8 cellular contexts compared by ENCODE assay signal in genomic region chr11:65890324-65891179, GRCh38. TPM values are rescaled to one million over a fixed set of nuclear protein-coding genes. Genes with fewer than 3 reads are reported as not detected.
DNase-seq lines count a peak whose midpoint lies in the region; ATAC-seq and TF ChIP-seq lines count a peak whose summit lies in the region.

Gene CCDC85B, plus strand, starts transcription at chr11:65890673. Its CDS starts 111 bp downstream, at chr11:65890784.

- peaks cover 52% of the 10 kb centered on the region for H3K4me1 Mint-ChIP-seq in chondrocyte (ENCODE audit: low read depth)

- peaks cover 9% of the 10 kb centered on the region for H3K36me3 Mint-ChIP-seq in chondrocyte (ENCODE audit: low read depth)

- ATAC-seq in HG03442 (IDR thresholded peaks at IDR 0.05; ENCODE audit: unreplicated experiment), result peak; percentile 49

- DNase-seq in Ammon's horn (ENCODE audit: low spot score), result peak; percentile 98
- DNase-seq in GM19238 (ENCODE audit: insufficient read length, low spot score), result peak; percentile 91
- DNase-seq in NCI-H526 (lab: John Stamatoyannopoulos, UW), result peak; percentile 86 to 98
- DNase-seq in activated CD4-positive, alpha-beta T cell treated with anti-CD3 and anti-CD28 coated beads for 4 hours, result peak; percentile 98 to 99
- DNase-seq in chondrocyte (ENCODE audit: low spot score), result peak; percentile 98
- peak; percentile 96 for DNase-seq in kidney tubule cell (ENCODE audit: low spot score)
- peak; percentile 98 for DNase-seq in stimulated activated CD4-positive, alpha-beta T cell treated with anti-CD3 and anti-CD28 coated beads, Interleukin-1b, Interleukin-23, amount 100 ng/mL, for 1 hour (ENCODE audit: low read depth in 2 of 2)

- no peaks in the 10 kb centered on the region for H3K9me3 Mint-ChIP-seq in chondrocyte (ENCODE audit: low read depth)

- no peaks in the 10 kb centered on the region for H3K27me3 Mint-ChIP-seq in chondrocyte (ENCODE audit: low read depth)

- peak within 1 kb of the TSS; percentile 99 for H3K27ac Mint-ChIP-seq in chondrocyte (ENCODE audit: unreplicated experiment)

- peak; percentile 63 for TF ChIP-seq CTCF in chondrocyte (IDR thresholded peaks at IDR 0.05)

- peak within 1 kb of the TSS; percentile 99 for H3K4me3 Mint-ChIP-seq in chondrocyte (ENCODE audit: unreplicated experiment)

RNA-seq across cellular contexts. Expression of gene CCDC85B, which starts in this region (rescaled TPM):
- total RNA-seq in chondrocyte, result 23.4 to 31.6 TPM (median 26.6 TPM) in 3 replicates

Comparison
In these comparisons a context has a peak if more than half of its experiments do, and no peak if none do; other contexts are left out.
1. Peak in every context shown above with its lines: DNase-seq and ATAC-seq.